1 cellular context compared by ENCODE assay signal in genomic region chr15:28873585-28874139, GRCh38.
TF ChIP-seq lines count a peak whose summit lies in the region.

No MANE protein-coding gene starts in this region.

TF ChIP-seq in HEK293, 187 proteins besides CTCF, POLR2A, EP300 and RAD21 (continued from another document):
- no peak for TF ChIP-seq REST (tag by site-specific recombination; IDR thresholded peaks at IDR 0.05)
- no peak for TF ChIP-seq ZNF560 (tag by site-specific recombination; IDR thresholded peaks at IDR 0.05; ENCODE audit: borderline replicate concordance)
TF ChIP-seq in HEK293: peak in this region for 0.
